In the genomic region with DNA sequence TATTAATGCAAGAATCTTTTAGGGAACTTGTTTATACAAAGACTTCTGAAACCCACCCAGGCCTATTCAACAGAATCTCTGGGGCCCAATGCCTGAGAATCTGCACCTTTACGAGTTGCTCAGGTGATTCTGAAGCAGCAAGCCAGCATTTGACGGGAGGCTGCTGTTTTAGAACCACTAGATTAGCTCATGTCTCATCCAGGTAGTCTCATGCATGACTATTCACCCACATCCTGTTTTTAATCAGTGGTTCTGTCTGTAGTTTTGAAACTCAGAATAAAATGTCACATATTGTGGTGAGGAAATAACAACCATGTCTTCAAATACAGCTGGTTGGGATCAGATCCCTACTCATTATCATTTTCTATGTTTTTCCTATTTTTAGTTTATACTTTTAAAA, we compare ENCODE assay signal across 8 cellular contexts. TPM values are rescaled to one million over a fixed set of nuclear protein-coding genes. Genes with fewer than 3 reads are reported as not detected.
DNase-seq lines count a peak whose midpoint lies in the region; ATAC-seq and TF ChIP-seq lines count a peak whose summit lies in the region.
"Had no signal": no experiment of that assay in that cellular context is flagged by ENCODE, and none has a peak within 500 bp of the region (broad histone marks: within the 10 kb centered on the region; RNA-seq: fewer than 3 reads in every experiment).

No MANE protein-coding gene starts in this region.

- peak overlapping the region in 2 of 7 donors; percentile 54 to 78 for H3K27ac Mint-ChIP-seq in CD14-positive monocyte

- no peak overlapping the region for H3K4me3 ChIP-seq in fibroblast of mammary gland (ENCODE audit: control insufficient read depth, low read depth, low read length)

- peaks cover 0 to 6% (median 3%) of the 10 kb centered on the region in 3 donors for H3K27me3 Mint-ChIP-seq in CD14-positive monocyte (ENCODE audit: low read depth in 3 of 3)

- ATAC-seq in GM19351 (IDR thresholded peaks at IDR 0.05; ENCODE audit: unreplicated experiment) (peak; percentile 100), HG03135 (IDR thresholded peaks at IDR 0.05; ENCODE audit: unreplicated experiment) (peak; percentile 98)
- peak; percentile 99 to 100 for ATAC-seq in activated CD4-positive, CD25-positive, alpha-beta regulatory T cell treated with anti-CD3 and anti-CD28 coated beads, Interleukin-2, amount 50 U/mL, for 24 hours

- no peak overlapping the region for H3K4me3 Mint-ChIP-seq in CD14-positive monocyte
- H3K4me3 Mint-ChIP-seq: neural crest cell had no signal

- peaks cover 13 to 24% of the 10 kb centered on the region in 2 donors for H3K36me3 Mint-ChIP-seq in CD14-positive monocyte

- DNase-seq in fibroblast of mammary gland (ENCODE audit: low read depth) (peak; percentile 12), globus pallidus (ENCODE audit: low spot score) (no peak), CD14-positive monocyte (ENCODE audit: low spot score) (no peak), DMS53 treated with DMSO at 0.1 percent for 48 hours (lab: John Stamatoyannopoulos, UW; ENCODE audit: unreplicated experiment) (no peak)

- peaks cover 0 to 16% (median 8%) of the 10 kb centered on the region in 7 donors for H3K9me3 Mint-ChIP-seq in CD14-positive monocyte

- peaks cover 9% of the 10 kb centered on the region for H3K4me1 Mint-ChIP-seq in CD14-positive monocyte
- H3K4me1 Mint-ChIP-seq: neural crest cell had no signal

- TF ChIP-seq CTCF in fibroblast of mammary gland (conservative IDR thresholded peaks at IDR 0.05; ENCODE audit: control insufficient read depth, insufficient read depth, low read depth, low read length), result no peak
- TF ChIP-seq CTCF in CD14-positive monocyte (IDR thresholded peaks at IDR 0.05), result no peak

- intact Hi-C loops in CD14-positive monocyte (cut with micrococcal nuclease), result no loop called here

RNA-seq across cellular contexts. Expression of a gene that starts 39.5 kb away (rescaled TPM):
- polyA plus RNA-seq in CD14-positive monocyte, result 10 to 100 TPM; 61.9 to 83.5 TPM
